In genomic region chr12:7144414-7145120, GRCh38 we compare ENCODE assay signal across 8 cellular contexts. TPM values are rescaled to one million over a fixed set of nuclear protein-coding genes. Genes with fewer than 3 reads are reported as not detected.
DNase-seq lines count a peak whose midpoint lies in the region; ATAC-seq and TF ChIP-seq lines count a peak whose summit lies in the region.

No MANE protein-coding gene starts in this region.

- DNase-seq in NCI-H2107 treated with DMSO at 0.1 percent for 48 hours (lab: John Stamatoyannopoulos, UW; ENCODE audit: unreplicated experiment) (peak; percentile 35), NCI-H2107 (lab: John Stamatoyannopoulos, UW) (no peak), NCI-H2029 treated with DMSO at 0.1 percent for 48 hours (lab: John Stamatoyannopoulos, UW) (peak; percentile 33), body of pancreas (no peak), kidney glomerular epithelial cell (lab: John Stamatoyannopoulos, UW) (peak; percentile 0), uterus (peak in 1 of 2 donors; percentile 13)

- no peaks in the 10 kb centered on the region for H3K4me1 ChIP-seq in body of pancreas
- H3K4me1 ChIP-seq in uterus: no peaks in the 10 kb centered on the region

- intact Hi-C loops in body of pancreas (cut with DNase I) (no loop called here), uterus (cut with DNase I; ENCODE audit: low total_unique reads) (no loop called here)

- ATAC-seq in body of pancreas (peak; percentile 53), HG02678 (IDR thresholded peaks at IDR 0.05; ENCODE audit: unreplicated experiment) (no peak), HG03175 (IDR thresholded peaks at IDR 0.05; ENCODE audit: unreplicated experiment) (no peak)

- no peak overlapping the region for H3K27ac ChIP-seq in body of pancreas
- no peak overlapping the region for H3K27ac ChIP-seq in uterus

- H3K9me3 ChIP-seq in body of pancreas: no peaks in the 10 kb centered on the region
- no peaks in the 10 kb centered on the region for H3K9me3 ChIP-seq in uterus

- TF ChIP-seq CTCF in body of pancreas (IDR thresholded peaks at IDR 0.05): peak; percentile 13 to 47 (median 42)
- peak; percentile 46 to 59 (median 51) for TF ChIP-seq CTCF in uterus (IDR thresholded peaks at IDR 0.05)

- H3K36me3 ChIP-seq in body of pancreas (replicated peaks in 1 of 2; ENCODE audit: insufficient read depth in 1 of 2, low read depth in 2 of 2) (no peaks in the 10 kb centered on the region), uterus (no peaks in the 10 kb centered on the region)

- H3K4me3 ChIP-seq in body of pancreas: no peak overlapping the region
- H3K4me3 ChIP-seq in uterus: no peak overlapping the region

- H3K27me3 ChIP-seq in body of pancreas (no peaks in the 10 kb centered on the region), uterus (no peaks in the 10 kb centered on the region)

- whole genome bisulfite sequencing in body of pancreas, 2 donors: 44 to 51% methylated on average over 11 of the region's 11 CpGs

- TF ChIP-seq POLR2A in body of pancreas (IDR thresholded peaks at IDR 0.05) (no peak), uterus (IDR thresholded peaks at IDR 0.05) (no peak)

RNA-seq across cellular contexts. Expression of gene CLSTN3, which starts 14.4 kb away (rescaled TPM):
- total RNA-seq in body of pancreas (10 to 100 TPM; 27.5 to 64.9 TPM), uterus (100 to 1,000 TPM in 1 of 4 donors, 10 to 100 TPM in 3; 48.1 to 113 (median 94.7) TPM)

RNA-seq across cellular contexts. Expression of gene RBP5, which starts 15.9 kb away (rescaled TPM):
- total RNA-seq in body of pancreas: 1 to 10 TPM in 1 of 2 donors, not detected in 1; 1.3 TPM
- 10 to 100 TPM in 1 of 4 donors, 1 to 10 TPM in 2, not detected in 1; 2.4 to 26.5 (median 8.2) TPM for total RNA-seq in uterus

RNA-seq across cellular contexts. Expression of gene C1RL, which starts 35.6 kb away (rescaled TPM):
- total RNA-seq in body of pancreas (10 to 100 TPM; 64.6 to 99.6 TPM), uterus (100 to 1,000 TPM in 1 of 4 donors, 10 to 100 TPM in 3; 15.4 to 121 (median 37.4) TPM)

RNA-seq across cellular contexts. Expression of gene PEX5, which starts 44.9 kb away (rescaled TPM):
- 10 to 100 TPM; 33.5 to 67.9 TPM for total RNA-seq in body of pancreas
- total RNA-seq in uterus: 10 to 100 TPM; 51.8 to 67.4 (median 58.0) TPM

RNA-seq across cellular contexts. Expression of gene C1R, which starts 52.3 kb away (rescaled TPM):
- total RNA-seq in body of pancreas (100 to 1,000 TPM; 113 to 133 TPM), uterus (100 to 1,000 TPM; 128 to 571 (median 411) TPM)

Comparison
In these comparisons a context has a peak if more than half of its experiments do, and no peak if none do; other contexts are left out.
1. DNase-seq: peak in NCI-H2107 treated with DMSO at 0.1 percent for 48 hours (single experiment), NCI-H2029 treated with DMSO at 0.1 percent for 48 hours (single experiment) and kidney glomerular epithelial cell (single experiment); none in NCI-H2107 (single experiment) and body of pancreas (0 of 4).